8 cellular contexts compared by ENCODE assay signal in genomic region chr9:36487482-36488321, GRCh38.
DNase-seq lines count a peak whose midpoint lies in the region; ATAC-seq, FAIRE-seq and TF ChIP-seq lines count a peak whose summit lies in the region.

No MANE protein-coding gene starts in this region.

- ATAC-seq in HG03159 (IDR thresholded peaks at IDR 0.05; ENCODE audit: unreplicated experiment) = peak; percentile 85

- H3K36me3 ChIP-seq in keratinocyte (ENCODE audit: control insufficient read depth in 2 of 2, extremely low read depth in 1 of 2, insufficient read depth in 2 of 2, low read length in 2 of 2) = no peaks in the 10 kb centered on the region

- peaks cover 16% of the 10 kb centered on the region for H3K4me1 ChIP-seq in keratinocyte (ENCODE audit: control insufficient read depth, extremely low read depth, insufficient read depth, low read length)

- TF ChIP-seq CTCF in keratinocyte (optimal IDR thresholded peaks at IDR 0.05 in 1 of 3, IDR thresholded peaks at IDR 0.05 in 1 of 3, conservative IDR thresholded peaks at IDR 0.05 in 1 of 3; ENCODE audit: extremely low read depth in 1 of 3, insufficient read depth in 2 of 3, low read length in 3 of 3) = no peak

- peak overlapping the region; percentile 83 for H2AFZ ChIP-seq in keratinocyte (ENCODE audit: control insufficient read depth, low read length)

- in situ Hi-C loops in GM18951 (cut with MboI; ENCODE audit: low sequenced_read_pairs, unreplicated experiment) = no loop called here

- no peaks in the 10 kb centered on the region for H3K27me3 ChIP-seq in keratinocyte (ENCODE audit: control insufficient read depth, extremely low read depth, insufficient read depth, low read length)

- H3K9me1 ChIP-seq in keratinocyte (ENCODE audit: control insufficient read depth, extremely low read depth, insufficient read depth, low read length) = no peaks in the 10 kb centered on the region

- H3K79me2 ChIP-seq in keratinocyte (ENCODE audit: control insufficient read depth, insufficient read depth, low read length) = peaks cover 31% of the 10 kb centered on the region

- H3K9me3 ChIP-seq in keratinocyte (ENCODE audit: control insufficient read depth, low read depth, low read length) = no peaks in the 10 kb centered on the region

- no peaks in the 10 kb centered on the region for H4K20me1 ChIP-seq in keratinocyte (ENCODE audit: control insufficient read depth, extremely low read depth, insufficient read depth, low read length)

- peak overlapping the region; percentile 84 for H3K9ac ChIP-seq in keratinocyte (ENCODE audit: control insufficient read depth, extremely low read depth, insufficient read depth, low read length)

- dilution Hi-C loops in keratinocyte (cut with MboI; ENCODE audit: extremely low pct_ligation_motif_present, low sequenced_read_pairs) = no loop called here

- TF ChIP-seq POLR2A in GM18951 (IDR thresholded peaks at IDR 0.05; ENCODE audit: extremely low read depth, insufficient read depth, insufficient read length) = peak; percentile 92

- peak overlapping the region; percentile 88 for H3K4me2 ChIP-seq in keratinocyte (ENCODE audit: control insufficient read depth, extremely low read depth, insufficient read depth, low read depth, low read length)

- DNase-seq in AG08396 (ENCODE audit: low spot score) = peak; percentile 95
- DNase-seq in NCI-H226 = peak; percentile 77
- DNase-seq in activated CD4-positive, CD25-positive, alpha-beta regulatory T cell (lab: John Stamatoyannopoulos, UW) = peak; percentile 74 to 91 (median 84)
- DNase-seq in caudate nucleus (lab: John Stamatoyannopoulos, UW) = peak in 59 of 61 donors; percentile 35 to 93 (median 82)
- DNase-seq in keratinocyte (ENCODE audit: low read depth, low spot score) = no peak
- DNase-seq in stimulated activated CD4-positive, alpha-beta T cell treated with anti-CD3 and anti-CD28 coated beads, Interleukin-12 subunit alpha, Interleukin-12 subunit beta, amount 100 ng/mL, for 48 hours (ENCODE audit: low read depth in 2 of 3, low spot score in 1 of 3) = peak; percentile 70 to 88 (median 82)

- FAIRE-seq in keratinocyte (lab: Jason Lieb, UNC) = no peak

- H3K27ac ChIP-seq in caudate nucleus (ENCODE audit: low read depth, low read length) (peak overlapping the region; percentile 91), keratinocyte (ENCODE audit: control insufficient read depth, insufficient read depth, low read length) (peak overlapping the region; percentile 62)

- H3K4me3 ChIP-seq in keratinocyte (ENCODE audit: control insufficient read depth in 2 of 3, extremely low read depth in 1 of 3, insufficient read depth in 2 of 3, low read depth in 1 of 3, low read length in 3 of 3) = peak overlapping the region; percentile 47 to 78 (median 75)
